In genomic region chr22:47398921-47399790, GRCh38 we compare ENCODE assay signal across 14 cellular contexts.
DNase-seq lines count a peak whose midpoint lies in the region; ATAC-seq and TF ChIP-seq lines count a peak whose summit lies in the region.
"Had no signal": no experiment of that assay in that cellular context is flagged by ENCODE, and none has a peak within 500 bp of the region (broad histone marks: within the 10 kb centered on the region; RNA-seq: fewer than 3 reads in every experiment).

No MANE protein-coding gene starts in this region.

- peaks cover 77% of the 10 kb centered on the region for H3K4me1 ChIP-seq in BLaER1

- DNase-seq in CD14-positive monocyte (ENCODE audit: low spot score) (peak; percentile 30), chondrocyte (ENCODE audit: low spot score) (peak; percentile 87), sciatic nerve (ENCODE audit: low spot score) (peak; percentile 37), SIG-M5 (lab: John Stamatoyannopoulos, UW) (no peak), cerebellar cortex (ENCODE audit: low spot score) (no peak)
- DNase-seq: CD4-positive, alpha-beta memory T cell; DMS79 treated with DMSO at 0.1 percent for 48 hours; GF-D8; H9 had no signal

- H3K4me3 Mint-ChIP-seq in CD14-positive monocyte (no peak overlapping the region), chondrocyte (ENCODE audit: unreplicated experiment) (no peak overlapping the region)
- H3K4me3 Mint-ChIP-seq: B cell; CD4-positive, alpha-beta memory T cell; H9 had no signal

- H3K36me3 Mint-ChIP-seq in CD14-positive monocyte, result no peaks in the 10 kb centered on the region
- H3K36me3 Mint-ChIP-seq in chondrocyte (ENCODE audit: low read depth), result peaks cover 1% of the 10 kb centered on the region
- H3K36me3 Mint-ChIP-seq: CD4-positive, alpha-beta memory T cell had no signal

- TF ChIP-seq CTCF in CD14-positive monocyte (IDR thresholded peaks at IDR 0.05) (no peak), chondrocyte (IDR thresholded peaks at IDR 0.05) (no peak)

- H3K4me3 ChIP-seq in BLaER1, result no peak overlapping the region

- H3K9ac ChIP-seq in BLaER1, result no peak overlapping the region

- H3K27me3 Mint-ChIP-seq in CD14-positive monocyte (ENCODE audit: low read depth in 3 of 3), result peaks cover 1 to 7% (median 2%) of the 10 kb centered on the region in 3 donors
- no peaks in the 10 kb centered on the region for H3K27me3 Mint-ChIP-seq in chondrocyte (ENCODE audit: low read depth)
- H3K27me3 Mint-ChIP-seq: B cell had no signal

- H3K36me3 ChIP-seq in BLaER1, result no peaks in the 10 kb centered on the region

- no peak overlapping the region for H3K27ac ChIP-seq in BLaER1
- H3K27ac ChIP-seq: C4-2B, HL-60 had no signal

- H3K4me1 Mint-ChIP-seq in CD14-positive monocyte (peaks cover 5% of the 10 kb centered on the region), chondrocyte (ENCODE audit: low read depth) (no peaks in the 10 kb centered on the region)
- H3K4me1 Mint-ChIP-seq: B cell; CD4-positive, alpha-beta memory T cell; H9 had no signal

- peaks cover 4% of the 10 kb centered on the region; the same call in 1 of the 2 replicates for H4K20me1 ChIP-seq in BLaER1

- no peaks in the 10 kb centered on the region; the same call in 1 of the 2 replicates for H3K27me3 ChIP-seq in BLaER1

- ATAC-seq in sciatic nerve (no peak), HG03565 (IDR thresholded peaks at IDR 0.05; ENCODE audit: unreplicated experiment) (no peak)

- H3K9me3 ChIP-seq in BLaER1, result no peaks in the 10 kb centered on the region

- H3K9me3 Mint-ChIP-seq in CD14-positive monocyte (no peaks in the 10 kb centered on the region), chondrocyte (ENCODE audit: low read depth) (peaks cover 24% of the 10 kb centered on the region)

- H3K4me2 ChIP-seq in BLaER1, result peak overlapping the region; percentile 21

- H3K27ac Mint-ChIP-seq in CD14-positive monocyte (no peak overlapping the region), chondrocyte (ENCODE audit: unreplicated experiment) (no peak overlapping the region)
- H3K27ac Mint-ChIP-seq: B cell; CD4-positive, alpha-beta memory T cell; H9 had no signal

- intact Hi-C loops in CD14-positive monocyte (cut with micrococcal nuclease), result no loop called here
- intact Hi-C loops in sciatic nerve (cut with DNase I), result no loop called here

Comparison
In these comparisons a context has a peak if more than half of its experiments do, and no peak if none do; other contexts are left out.
1. DNase-seq: peak in CD14-positive monocyte (single experiment), chondrocyte (single experiment) and sciatic nerve (single experiment); none in SIG-M5 (single experiment) and cerebellar cortex (single experiment).